Comparison of ENCODE assay signal across 1 cellular context in genomic region chr16:3135120-3135715, GRCh38.
A peak's percentile ranks its signal among the peaks of the same experiment; 100 is the strongest.
TF ChIP-seq lines count a peak whose summit lies in the region.

No MANE protein-coding gene starts in this region.

TF ChIP-seq in K562, 482 proteins besides CTCF, POLR2A, EP300 and RAD21 (continues in another document):
- TF ChIP-seq, protein P1, sequence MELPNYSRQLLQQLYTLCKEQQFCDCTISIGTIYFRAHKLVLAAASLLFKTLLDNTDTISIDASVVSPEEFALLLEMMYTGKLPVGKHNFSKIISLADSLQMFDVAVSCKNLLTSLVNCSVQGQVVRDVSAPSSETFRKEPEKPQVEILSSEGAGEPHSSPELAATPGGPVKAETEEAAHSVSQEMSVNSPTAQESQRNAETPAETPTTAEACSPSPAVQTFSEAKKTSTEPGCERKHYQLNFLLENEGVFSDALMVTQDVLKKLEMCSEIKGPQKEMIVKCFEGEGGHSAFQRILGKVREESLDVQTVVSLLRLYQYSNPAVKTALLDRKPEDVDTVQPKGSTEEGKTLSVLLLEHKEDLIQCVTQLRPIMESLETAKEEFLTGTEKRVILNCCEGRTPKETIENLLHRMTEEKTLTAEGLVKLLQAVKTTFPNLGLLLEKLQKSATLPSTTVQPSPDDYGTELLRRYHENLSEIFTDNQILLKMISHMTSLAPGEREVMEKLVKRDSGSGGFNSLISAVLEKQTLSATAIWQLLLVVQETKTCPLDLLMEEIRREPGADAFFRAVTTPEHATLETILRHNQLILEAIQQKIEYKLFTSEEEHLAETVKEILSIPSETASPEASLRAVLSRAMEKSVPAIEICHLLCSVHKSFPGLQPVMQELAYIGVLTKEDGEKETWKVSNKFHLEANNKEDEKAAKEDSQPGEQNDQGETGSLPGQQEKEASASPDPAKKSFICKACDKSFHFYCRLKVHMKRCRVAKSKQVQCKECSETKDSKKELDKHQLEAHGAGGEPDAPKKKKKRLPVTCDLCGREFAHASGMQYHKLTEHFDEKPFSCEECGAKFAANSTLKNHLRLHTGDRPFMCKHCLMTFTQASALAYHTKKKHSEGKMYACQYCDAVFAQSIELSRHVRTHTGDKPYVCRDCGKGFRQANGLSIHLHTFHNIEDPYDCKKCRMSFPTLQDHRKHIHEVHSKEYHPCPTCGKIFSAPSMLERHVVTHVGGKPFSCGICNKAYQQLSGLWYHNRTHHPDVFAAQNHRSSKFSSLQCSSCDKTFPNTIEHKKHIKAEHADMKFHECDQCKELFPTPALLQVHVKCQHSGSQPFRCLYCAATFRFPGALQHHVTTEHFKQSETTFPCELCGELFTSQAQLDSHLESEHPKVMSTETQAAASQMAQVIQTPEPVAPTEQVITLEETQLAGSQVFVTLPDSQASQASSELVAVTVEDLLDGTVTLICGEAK (IDR thresholded peaks at IDR 0.05): peak; percentile 44; the same call in 1 of the 2 replicates
- TF ChIP-seq, protein P1 (CRISPR knock-in tag; IDR thresholded peaks at IDR 0.05): no peak
- TF ChIP-seq HDAC1 (IDR thresholded peaks at IDR 0.05) (peak in 1 of 2 experiments; percentile 67; a peak in 2 of 4 replicates), TCF7 (IDR thresholded peaks at IDR 0.05; ENCODE audit: borderline replicate concordance) (peak; percentile 39; the same call in 1 of the 2 replicates), ERF (CRISPR knock-in tag; IDR thresholded peaks at IDR 0.05) (peak; percentile 50; the same call in 1 of the 2 replicates), CHD1 (IDR thresholded peaks at IDR 0.05; ENCODE audit: low read length) (peak; percentile 74), CCNT2 (IDR thresholded peaks at IDR 0.05; ENCODE audit: borderline replicate concordance, extremely low read depth, insufficient read length, low read depth, low read length) (peak; percentile 62), VEZF1 (CRISPR knock-in tag; IDR thresholded peaks at IDR 0.05) (peak; percentile 93), ZBTB7A (IDR thresholded peaks at IDR 0.05; ENCODE audit: borderline replicate concordance, control insufficient read depth, low read depth, low read length) (peak; percentile 72; the same call in 1 of the 2 replicates), NCOA1 (IDR thresholded peaks at IDR 0.05; ENCODE audit: low read depth) (no peak), GATAD2B (IDR thresholded peaks at IDR 0.05; ENCODE audit: borderline replicate concordance) (peak; percentile 27; the same call in 1 of the 2 replicates), ZFP36 (IDR thresholded peaks at IDR 0.05; ENCODE audit: low read depth, low read length, partially characterized antibody) (no peak), E2F6 (IDR thresholded peaks at IDR 0.05; ENCODE audit: borderline replicate concordance in 1 of 2, extremely low read depth in 1 of 2, insufficient read depth in 1 of 2, insufficient read length in 1 of 2, low read depth in 1 of 2, low read length in 1 of 2, poor library complexity in 1 of 2, severe bottlenecking in 1 of 2) (peak in 1 of 2 experiments; percentile 61), XRCC3 (IDR thresholded peaks at IDR 0.05) (no peak), ARID2 (IDR thresholded peaks at IDR 0.05) (no peak), GABPA (tag; conservative IDR thresholded peaks at IDR 0.05; ENCODE audit: low read depth) (peak; percentile 89), ID3 (CRISPR knock-in tag; IDR thresholded peaks at IDR 0.05) (no peak), ID3 (tag; IDR thresholded peaks at IDR 0.05) (peak; percentile 58; the same call in 1 of the 2 replicates), SAP30 (IDR thresholded peaks at IDR 0.05; ENCODE audit: borderline replicate concordance, insufficient read depth, low read depth, low read length, poor library complexity, severe bottlenecking) (peak; percentile 46), RBBP5 (IDR thresholded peaks at IDR 0.05; ENCODE audit: borderline replicate concordance, insufficient read depth, low read length, poor library complexity, severe bottlenecking) (peak; percentile 23), ZFX (CRISPR knock-in tag; IDR thresholded peaks at IDR 0.05) (peak; percentile 51; the same call in 1 of the 2 replicates), MAZ (CRISPR knock-in tag; conservative IDR thresholded peaks at IDR 0.05 in 1 of 2, IDR thresholded peaks at IDR 0.05 in 1 of 2) (peak; percentile 38 to 61; a peak in 3 of 4 replicates), STAG1 (CRISPR knock-in tag; IDR thresholded peaks at IDR 0.05; ENCODE audit: borderline replicate concordance) (peak; percentile 26; the same call in 1 of the 2 replicates), L3MBTL2 (IDR thresholded peaks at IDR 0.05) (peak; percentile 37; the same call in 1 of the 2 replicates), ZBTB1 (CRISPR knock-in tag; IDR thresholded peaks at IDR 0.05; ENCODE audit: borderline replicate concordance, low read depth) (0 out of 2 replicates have a peak, but pooled peaks have one; percentile 43), RB1 (IDR thresholded peaks at IDR 0.05; ENCODE audit: low read depth) (peak; percentile 85), NONO (IDR thresholded peaks at IDR 0.05; ENCODE audit: low read depth in 2 of 2, low read length in 1 of 2) (peak in 1 of 2 experiments; percentile 46; a peak in 1 of 4 replicates), ZFPM2 (CRISPR knock-in tag; IDR thresholded peaks at IDR 0.05) (no peak), POLR2G (IDR thresholded peaks at IDR 0.05; ENCODE audit: low read depth, low read length) (peak; percentile 82), TRIM24 (IDR thresholded peaks at IDR 0.05) (0 out of 4 replicates have a peak, but pooled peaks of 1 of the 2 experiments have one; percentile 9), KDM5B (IDR thresholded peaks at IDR 0.05; ENCODE audit: insufficient replicate concordance, low read depth, low read length) (peak; percentile 79), RBFOX2 (IDR thresholded peaks at IDR 0.05; ENCODE audit: low read depth, low read length) (peak; percentile 73), CBX1 (IDR thresholded peaks at IDR 0.05; ENCODE audit: low read depth) (0 out of 2 replicates have a peak, but pooled peaks have one; percentile 40), GABPB1 (CRISPR knock-in tag; IDR thresholded peaks at IDR 0.05) (0 out of 2 replicates have a peak, but pooled peaks have one; percentile 15), POLR2B (IDR thresholded peaks at IDR 0.05; ENCODE audit: low read depth, partially characterized antibody) (no peak), UBTF (IDR thresholded peaks at IDR 0.05; ENCODE audit: borderline replicate concordance in 1 of 2, low read depth in 2 of 2, low read length in 2 of 2) (peak; percentile 73 to 94)
- TF ChIP-seq, protein P2, sequence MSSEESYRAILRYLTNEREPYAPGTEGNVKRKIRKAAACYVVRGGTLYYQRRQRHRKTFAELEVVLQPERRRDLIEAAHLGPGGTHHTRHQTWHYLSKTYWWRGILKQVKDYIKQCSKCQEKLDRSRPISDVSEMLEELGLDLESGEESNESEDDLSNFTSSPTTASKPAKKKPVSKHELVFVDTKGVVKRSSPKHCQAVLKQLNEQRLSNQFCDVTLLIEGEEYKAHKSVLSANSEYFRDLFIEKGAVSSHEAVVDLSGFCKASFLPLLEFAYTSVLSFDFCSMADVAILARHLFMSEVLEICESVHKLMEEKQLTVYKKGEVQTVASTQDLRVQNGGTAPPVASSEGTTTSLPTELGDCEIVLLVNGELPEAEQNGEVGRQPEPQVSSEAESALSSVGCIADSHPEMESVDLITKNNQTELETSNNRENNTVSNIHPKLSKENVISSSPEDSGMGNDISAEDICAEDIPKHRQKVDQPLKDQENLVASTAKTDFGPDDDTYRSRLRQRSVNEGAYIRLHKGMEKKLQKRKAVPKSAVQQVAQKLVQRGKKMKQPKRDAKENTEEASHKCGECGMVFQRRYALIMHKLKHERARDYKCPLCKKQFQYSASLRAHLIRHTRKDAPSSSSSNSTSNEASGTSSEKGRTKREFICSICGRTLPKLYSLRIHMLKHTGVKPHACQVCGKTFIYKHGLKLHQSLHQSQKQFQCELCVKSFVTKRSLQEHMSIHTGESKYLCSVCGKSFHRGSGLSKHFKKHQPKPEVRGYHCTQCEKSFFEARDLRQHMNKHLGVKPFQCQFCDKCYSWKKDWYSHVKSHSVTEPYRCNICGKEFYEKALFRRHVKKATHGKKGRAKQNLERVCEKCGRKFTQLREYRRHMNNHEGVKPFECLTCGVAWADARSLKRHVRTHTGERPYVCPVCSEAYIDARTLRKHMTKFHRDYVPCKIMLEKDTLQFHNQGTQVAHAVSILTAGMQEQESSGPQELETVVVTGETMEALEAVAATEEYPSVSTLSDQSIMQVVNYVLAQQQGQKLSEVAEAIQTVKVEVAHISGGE (CRISPR knock-in tag; IDR thresholded peaks at IDR 0.05): peak in 1 of 3 experiments; percentile 5; a peak in 1 of 6 replicates
